In the genomic region with DNA sequence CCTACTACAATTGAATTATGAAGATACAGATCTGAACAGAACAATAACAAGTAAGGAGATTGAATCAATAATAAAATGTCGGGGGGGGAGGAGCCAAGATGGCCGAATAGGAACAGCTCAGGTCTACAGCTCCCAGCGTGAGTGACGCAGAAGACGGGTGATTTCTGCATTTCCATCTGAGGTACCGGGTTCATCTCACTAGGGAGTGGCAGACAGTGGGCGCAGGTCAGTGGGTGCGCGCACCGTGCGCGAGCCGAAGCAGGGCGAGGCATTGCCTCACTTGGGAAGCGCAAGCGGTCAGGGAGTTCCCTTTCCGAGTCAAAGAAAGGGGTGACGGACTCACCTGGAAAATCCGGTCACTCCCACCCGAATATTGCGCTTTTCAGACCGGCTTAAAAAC, we compare ENCODE assay signal across 8 cellular contexts. TPM values are rescaled to one million over a fixed set of nuclear protein-coding genes. Genes with fewer than 3 reads are reported as not detected.
DNase-seq lines count a peak whose midpoint lies in the region; ATAC-seq, FAIRE-seq and TF ChIP-seq lines count a peak whose summit lies in the region.
"Not testable (repeated sequence)": the region's sequence is repeated elsewhere in the genome, so short reads cannot be mapped to it uniquely, and the experiment has no call there.

No MANE protein-coding gene starts in this region.

- POLR2A ChIA-PET in CD4-positive, alpha-beta memory T cell (lab: Charles Lee; ENCODE audit: partially characterized antibody); RWPE1 (lab: Yijun Ruan, JAX; ENCODE audit: low non-redundant PET); naive thymus-derived CD8-positive, alpha-beta T cell (lab: Charles Lee): not testable (repeated sequence)
- POLR2A ChIA-PET in H1 (lab: Charles Lee; ENCODE audit: partially characterized antibody) = interaction anchor here (0.7 to 1.1 kb wide), 2 partner anchors 51 to 585 kb away, joined by 3 to 6 read pairs; partner anchors contain the start of gene MEX3B

- not testable (repeated sequence) for FAIRE-seq in H1 (lab: Jason Lieb, UNC)

- not testable (repeated sequence) for H3K4ac ChIP-seq in H1 (replicated peaks; ENCODE audit: insufficient read length, low read depth, low read length)

- H3K79me1 ChIP-seq in H1 (ENCODE audit: low read depth, low read length) = not testable (repeated sequence)

- H4K20me1 ChIP-seq in H1 (replicated peaks in 1 of 2; ENCODE audit: control insufficient read depth in 1 of 2, insufficient read depth in 2 of 2, low read length in 2 of 2) = not testable (repeated sequence)

- H2BK12ac ChIP-seq in H1 (ENCODE audit: low read depth, low read length) = not testable (repeated sequence)

- 32% methylated on average over 22 of the region's 22 CpGs; no CpG with 5 or more reads in 1 of the 2 experiments for WGBS in H1 (ENCODE audit: extremely low coverage in 1 of 2, insufficient coverage in 1 of 2, insufficient read length in 1 of 2, insufficient replicate concordance in 2 of 2, low coverage in 1 of 2, low lambda C conversion rate in 2 of 2, missing lambda C conversion rate in 1 of 2), 2 experiments

- H3K27ac Mint-ChIP-seq in CD4-positive, alpha-beta memory T cell; activated naive CD4-positive, alpha-beta T cell treated with anti-CD3 and anti-CD28 coated beads, Interleukin-2, amount 10 ng/mL, durations not matched to agents 7 days and 5 days; stimulated activated naive CD8-positive, alpha-beta T cell treated with anti-CD3 and anti-CD28 coated beads, Interleukin-15, Interleukin-2, amounts not matched to agents 100 ng/mL and 50 ng/mL, for 24 hours: not testable (repeated sequence)
- peak overlapping the region in 6 of 10 donors; percentile 7 to 93 (median 44) for H3K27ac Mint-ChIP-seq in naive thymus-derived CD8-positive, alpha-beta T cell

- H3K9me3 Mint-ChIP-seq in CD4-positive, alpha-beta memory T cell = peaks cover 0 to 34% (median 23%) of the 10 kb centered on the region in 8 donors
- H3K9me3 Mint-ChIP-seq in activated naive CD4-positive, alpha-beta T cell treated with anti-CD3 and anti-CD28 coated beads, Interleukin-2, amount 10 ng/mL, durations not matched to agents 7 days and 5 days = peaks cover 12% of the 10 kb centered on the region
- peaks cover 11 to 41% (median 25%) of the 10 kb centered on the region in 9 donors for H3K9me3 Mint-ChIP-seq in naive thymus-derived CD8-positive, alpha-beta T cell
- peaks cover 25% of the 10 kb centered on the region for H3K9me3 Mint-ChIP-seq in stimulated activated naive CD8-positive, alpha-beta T cell treated with anti-CD3 and anti-CD28 coated beads, Interleukin-15, Interleukin-2, amounts not matched to agents 100 ng/mL and 50 ng/mL, for 24 hours

- H3K27me3 Mint-ChIP-seq in CD4-positive, alpha-beta memory T cell; activated naive CD4-positive, alpha-beta T cell treated with anti-CD3 and anti-CD28 coated beads, Interleukin-2, amount 10 ng/mL, durations not matched to agents 7 days and 5 days: not testable (repeated sequence)
- peaks cover 0 to 27% (median 11%) of the 10 kb centered on the region in 5 donors for H3K27me3 Mint-ChIP-seq in naive thymus-derived CD8-positive, alpha-beta T cell
- peaks cover 14% of the 10 kb centered on the region for H3K27me3 Mint-ChIP-seq in stimulated activated naive CD8-positive, alpha-beta T cell treated with anti-CD3 and anti-CD28 coated beads, Interleukin-15, Interleukin-2, amounts not matched to agents 100 ng/mL and 50 ng/mL, for 24 hours

- not testable (repeated sequence) for TF ChIP-seq RAD21 in H1 (IDR thresholded peaks at IDR 0.05 in 1 of 2, conservative IDR thresholded peaks at IDR 0.05 in 1 of 2; ENCODE audit: low read depth in 2 of 2, low read length in 2 of 2)

- not testable (repeated sequence) for H3K4me3 ChIP-seq in CD4-positive, alpha-beta memory T cell (ENCODE audit: low read length in 2 of 2)
- peak overlapping the region; percentile 41 for H3K4me3 ChIP-seq in LNCaP clone FGC (ENCODE audit: low read depth, low read length)
- peak overlapping the region; percentile 30 to 70 (median 36) for H3K4me3 ChIP-seq in H1 (ENCODE audit: extremely low read depth in 1 of 4, insufficient read depth in 2 of 4, low read depth in 3 of 4, low read length in 4 of 4)
- peak overlapping the region; percentile 45 for H3K4me3 ChIP-seq in iPS-11a (ENCODE audit: low read depth, low read length)

- not testable (repeated sequence) for H3K27me3 ChIP-seq in CD4-positive, alpha-beta memory T cell (ENCODE audit: insufficient read depth, low read length); H1 (replicated peaks in 1 of 4; ENCODE audit: control insufficient read depth in 3 of 4, extremely low read depth in 1 of 4, insufficient read depth in 3 of 4, low read length in 3 of 4)

- not testable (repeated sequence) for H2AK5ac ChIP-seq in H1 (ENCODE audit: low read depth, low read length)

- H4K8ac ChIP-seq in H1 (ENCODE audit: extremely low read depth, insufficient read depth, low read length) = not testable (repeated sequence)

- not testable (repeated sequence) for H4K91ac ChIP-seq in H1 (replicated peaks; ENCODE audit: insufficient read length, low read length)

- peak overlapping the region in 3 of 4 experiments; percentile 62 to 78 (median 76); a peak in 6 of 7 replicates for H3K9ac ChIP-seq in H1 (replicated peaks in 1 of 4; ENCODE audit: extremely low read depth in 1 of 4, low read depth in 3 of 4, low read length in 3 of 4)

- H3K14ac ChIP-seq in H1 (ENCODE audit: insufficient read length) = not testable (repeated sequence)

- not testable (repeated sequence) for H2BK120ac ChIP-seq in H1 (replicated peaks; ENCODE audit: low read depth, low read length)

- H3K56ac ChIP-seq in H1 (replicated peaks; ENCODE audit: insufficient read length, low read depth, low read length) = not testable (repeated sequence)

- H3K23ac ChIP-seq in H1 (ENCODE audit: insufficient read length) = not testable (repeated sequence)

- H3K36me3 Mint-ChIP-seq in CD4-positive, alpha-beta memory T cell = peaks cover 3 to 14% of the 10 kb centered on the region in 2 donors
- not testable (repeated sequence) for H3K36me3 Mint-ChIP-seq in activated naive CD4-positive, alpha-beta T cell treated with anti-CD3 and anti-CD28 coated beads, Interleukin-2, amount 10 ng/mL, durations not matched to agents 7 days and 5 days; stimulated activated naive CD8-positive, alpha-beta T cell treated with anti-CD3 and anti-CD28 coated beads, Interleukin-15, Interleukin-2, amounts not matched to agents 100 ng/mL and 50 ng/mL, for 24 hours (ENCODE audit: low read depth)
- peaks cover 2 to 33% (median 12%) of the 10 kb centered on the region in 3 donors for H3K36me3 Mint-ChIP-seq in naive thymus-derived CD8-positive, alpha-beta T cell

- H2BK5ac ChIP-seq in H1 (ENCODE audit: low read depth, low read length) = not testable (repeated sequence)

- not testable (repeated sequence) for TF ChIP-seq EP300 in H1 (IDR thresholded peaks at IDR 0.05; ENCODE audit: borderline replicate concordance in 1 of 2, low read depth in 2 of 2, low read length in 2 of 2)

- H3K23me2 ChIP-seq in H1 (ENCODE audit: low read depth, low read length) = not testable (repeated sequence)

- TF ChIP-seq CTCF in LNCaP clone FGC (IDR thresholded peaks at IDR 0.05; ENCODE audit: control insufficient read depth, extremely low read depth, insufficient read depth); RWPE1 (conservative IDR thresholded peaks at IDR 0.05; ENCODE audit: low read depth); H1 (IDR thresholded peaks at IDR 0.05; ENCODE audit: control extremely low read depth in 1 of 3, insufficient read depth in 1 of 3, low read depth in 1 of 3, low read length in 3 of 3): not testable (repeated sequence)

- intact Hi-C loops in CD4-positive, alpha-beta memory T cell (cut with micrococcal nuclease) = not testable (repeated sequence)

- not testable (repeated sequence) for H3K9me3 ChIP-seq in CD4-positive, alpha-beta memory T cell (ENCODE audit: control insufficient read depth in 1 of 2, low read length in 2 of 2); H1 (ENCODE audit: insufficient read depth in 2 of 2, low read depth in 1 of 2, low read length in 1 of 2)

- H3K4me1 Mint-ChIP-seq in CD4-positive, alpha-beta memory T cell; activated naive CD4-positive, alpha-beta T cell treated with anti-CD3 and anti-CD28 coated beads, Interleukin-2, amount 10 ng/mL, durations not matched to agents 7 days and 5 days; naive thymus-derived CD8-positive, alpha-beta T cell; stimulated activated naive CD8-positive, alpha-beta T cell treated with anti-CD3 and anti-CD28 coated beads, Interleukin-15, Interleukin-2, amounts not matched to agents 100 ng/mL and 50 ng/mL, for 24 hours (ENCODE audit: low read depth): not testable (repeated sequence)

- H2BK15ac ChIP-seq in H1 (ENCODE audit: low read length) = not testable (repeated sequence)

- H4K5ac ChIP-seq in H1 (ENCODE audit: insufficient read length, low read depth, low read length) = not testable (repeated sequence)

- peak overlapping the region; percentile 52 to 53; a peak in 3 of 4 replicates for H3K4me2 ChIP-seq in H1 (ENCODE audit: insufficient read depth in 1 of 2, low read depth in 2 of 2, low read length in 2 of 2)

- H3K27ac ChIP-seq in CD4-positive, alpha-beta memory T cell (ENCODE audit: low read depth, low read length) = not testable (repeated sequence)
- peak overlapping the region; percentile 82 for H3K27ac ChIP-seq in RWPE1
- H3K27ac ChIP-seq in H1 (ENCODE audit: low read depth, low read length) = peak overlapping the region; percentile 67; the same call in 1 of the 2 replicates

- CTCF ChIA-PET in CD4-positive, alpha-beta memory T cell (lab: Charles Lee; ENCODE audit: partially characterized antibody); activated naive CD4-positive, alpha-beta T cell treated with anti-CD3 and anti-CD28 coated beads, Interleukin-2, amount 10 ng/mL, durations not matched to agents 7 days and 5 days (lab: Charles Lee): not testable (repeated sequence)
- CTCF ChIA-PET in RWPE1 (lab: Yijun Ruan, JAX) (interaction anchor here (0.6 kb wide), 1 partner anchor 593 kb away, joined by 3 read pairs; no protein-coding TSS in a partner anchor), H1 (lab: Charles Lee; ENCODE audit: partially characterized antibody) (interaction anchor here (1.4 kb wide), 1 partner anchor 113 kb away, joined by 4 read pairs; no protein-coding TSS in a partner anchor)

- not testable (repeated sequence) for DNase-seq in CD4-positive, alpha-beta memory T cell; LNCaP clone FGC (ENCODE audit: low read depth); RWPE1 (ENCODE audit: low spot score); activated naive CD4-positive, alpha-beta T cell treated with anti-CD3 and anti-CD28 coated beads, Interleukin-2, amount 10 ng/mL, durations not matched to agents 7 days and 5 days
- DNase-seq in H1 (ENCODE audit: low read depth in 1 of 2, low spot score in 2 of 2) = peak in 1 of 2 experiments; percentile 81
- DNase-seq in naive thymus-derived CD8-positive, alpha-beta T cell = peak in 2 of 10 donors; percentile 13 to 25

- H2BK20ac ChIP-seq in H1 (ENCODE audit: low read length) = not testable (repeated sequence)

- H3K4me3 Mint-ChIP-seq in CD4-positive, alpha-beta memory T cell = peak overlapping the region in 5 of 8 donors; percentile 1 to 65 (median 15)
- peak overlapping the region; percentile 10 for H3K4me3 Mint-ChIP-seq in activated naive CD4-positive, alpha-beta T cell treated with anti-CD3 and anti-CD28 coated beads, Interleukin-2, amount 10 ng/mL, durations not matched to agents 7 days and 5 days
- peak overlapping the region in 7 of 10 donors; percentile 33 to 77 (median 48) for H3K4me3 Mint-ChIP-seq in naive thymus-derived CD8-positive, alpha-beta T cell
- peak overlapping the region; percentile 30 for H3K4me3 Mint-ChIP-seq in stimulated activated naive CD8-positive, alpha-beta T cell treated with anti-CD3 and anti-CD28 coated beads, Interleukin-15, Interleukin-2, amounts not matched to agents 100 ng/mL and 50 ng/mL, for 24 hours

- H3K79me2 ChIP-seq in H1 (ENCODE audit: control insufficient read depth in 1 of 2, insufficient read depth in 2 of 2, low read length in 2 of 2) = peaks cover 0 to 22% of the 10 kb centered on the region in 2 experiments; a peak in 2 of 4 replicates

- peak in 1 of 2 donors; percentile 74 for ATAC-seq in naive thymus-derived CD8-positive, alpha-beta T cell

- H3K36me3 ChIP-seq in CD4-positive, alpha-beta memory T cell (ENCODE audit: insufficient read depth, low read length); H1 (ENCODE audit: control insufficient read depth in 2 of 4, insufficient read depth in 4 of 4, low read length in 3 of 4): not testable (repeated sequence)

- not testable (repeated sequence) for H2AFZ ChIP-seq in H1 (ENCODE audit: low read length)

- H3K18ac ChIP-seq in H1 (ENCODE audit: extremely low read depth, low read length) = not testable (repeated sequence)

- not testable (repeated sequence) for TF ChIP-seq POLR2A in H1 (IDR thresholded peaks at IDR 0.05; ENCODE audit: control extremely low read depth in 1 of 2, low read depth in 2 of 2, low read length in 2 of 2)

- not testable (repeated sequence) for H3K4me1 ChIP-seq in CD4-positive, alpha-beta memory T cell (ENCODE audit: insufficient read depth, low read length); H1 (replicated peaks in 1 of 4; ENCODE audit: control insufficient read depth in 3 of 4, insufficient read depth in 4 of 4, low read length in 3 of 4)

RNA-seq across cellular contexts. Expression of gene MEX3B, which starts 50.7 kb away (rescaled TPM):
- 1 to 10 TPM; 1.6 TPM for total RNA-seq in CD4-positive, alpha-beta memory T cell
- not detected for polyA plus RNA-seq in CD4-positive, alpha-beta memory T cell
- total RNA-seq in H1 (2021; fragmentation: NEBNext Ultra II Directional; extraction: Animal tissue kit (Norgen Biotek cat#: 25700)) = 15.6 and 15.9 TPM in 2 replicates
- 8.0 and 13.6 TPM in 2 replicates for polyA plus RNA-seq in H1 (2011; rRNA removed)
- polyA plus RNA-seq in H1 (2011; cell fraction: cytosol; rRNA removed) = 7.7 TPM
- polyA plus RNA-seq in H1 (2011; cell fraction: nucleus; rRNA removed) = 10.9 TPM
- 6.3 to 10.4 TPM (median 7.5 TPM) in 4 replicates for polyA plus RNA-seq in H1 (2012, experiment 1 of 2)
- polyA plus RNA-seq in H1 (2012, experiment 2 of 2) = 8.6 TPM
- polyA plus RNA-seq in H1 (2013, experiment 1 of 2) = 8.4 TPM
- 7.9 TPM for polyA plus RNA-seq in H1 (2013, experiment 2 of 2)
- 3.0 and 3.1 TPM in 2 replicates for polyA minus RNA-seq in H1 (2011; rRNA and poly(A)+ RNA removed)
- 9.0 TPM for polyA minus RNA-seq in H1 (2011; cell fraction: cytosol; rRNA and poly(A)+ RNA removed)
- 9.1 TPM for polyA minus RNA-seq in H1 (2011; cell fraction: nucleus; rRNA and poly(A)+ RNA removed)
- total RNA-seq in naive thymus-derived CD8-positive, alpha-beta T cell = 1 to 10 TPM; 1.5 to 1.8 TPM
- polyA plus RNA-seq in naive thymus-derived CD8-positive, alpha-beta T cell = not detected
